ENCODE assay signal across 11 cellular contexts in genomic region chr11:34204396-34205279, GRCh38.
DNase-seq lines count a peak whose midpoint lies in the region; ATAC-seq, FAIRE-seq and TF ChIP-seq lines count a peak whose summit lies in the region.
"Had no signal": no experiment of that assay in that cellular context is flagged by ENCODE, and none has a peak within 500 bp of the region (broad histone marks: within the 10 kb centered on the region; RNA-seq: fewer than 3 reads in every experiment).

No MANE protein-coding gene starts in this region.

- no peaks in the 10 kb centered on the region for H3K36me3 ChIP-seq in H7 (replicated peaks; ENCODE audit: control insufficient read depth, insufficient read depth, low read length)
- H3K36me3 ChIP-seq: adrenal gland had no signal

- DNase-seq in A549 (ENCODE audit: low read depth in 1 of 2, low spot score in 1 of 2): peak; percentile 89 to 93
- peak; percentile 65 for DNase-seq in H7
- peak; percentile 30 for DNase-seq in RPMI7951 (ENCODE audit: low read depth)
- DNase-seq in glomerular visceral epithelial cell (ENCODE audit: extremely low spot score): peak; percentile 84
- no peak for DNase-seq in foreskin melanocyte
- no peak for DNase-seq in NCI-H2029 treated with DMSO at 0.1 percent for 48 hours (lab: John Stamatoyannopoulos, UW)
- no peak for DNase-seq in dorsolateral prefrontal cortex
- DNase-seq in NCI-H82 (lab: John Stamatoyannopoulos, UW): no peak
- DNase-seq: adrenal gland; NCI-H446; stimulated activated naive CD4-positive, alpha-beta T cell had no signal

- H3K4me1 ChIP-seq in A549: peaks cover 61% of the 10 kb centered on the region
- H3K4me1 ChIP-seq: adrenal gland had no signal

- TF ChIP-seq CTCF in A549 (IDR thresholded peaks at IDR 0.05) (no peak), dorsolateral prefrontal cortex (IDR thresholded peaks at IDR 0.05 in 54 of 56, conservative IDR thresholded peaks at IDR 0.05 in 2 of 56; ENCODE audit: low read depth in 1 of 56, partially characterized antibody in 56 of 56) (no peak)

- CTCF ChIA-PET in A549 (lab: Yijun Ruan, JAX): interaction anchor here (0.7 to 3.6 kb wide), 13 partner anchors 11 to 216 kb away, joined by 3 to 17 read pairs (median 3); no protein-coding TSS in a partner anchor

- WGBS in A549 (ENCODE audit: missing lambda C conversion rate): 50% methylated on average over 16 of the region's 19 CpGs

- H3K4me3 ChIP-seq in A549 (no peak overlapping the region), H7 (ENCODE audit: insufficient read depth, low read depth, low read length) (no peak overlapping the region), dorsolateral prefrontal cortex (no peak overlapping the region)
- H3K4me3 ChIP-seq: adrenal gland had no signal

- POLR2A ChIA-PET in A549 (lab: Yijun Ruan, JAX): interaction anchor here (0.6 to 1.4 kb wide), 3 partner anchors 10 to 153 kb away, joined by 6 to 7 read pairs (median 7); partner anchors contain the start of gene ABTB2

- ATAC-seq in A549: peak; percentile 94

- no peak; a peak in 1 of 5 replicates for TF ChIP-seq EP300 in A549 (IDR thresholded peaks at IDR 0.05)

- FAIRE-seq in A549 (lab: Jason Lieb, UNC): peak; percentile 68

- peak in 1 of 2 experiments; percentile 47; a peak in 3 of 5 replicates for TF ChIP-seq RAD21 in A549 (conservative IDR thresholded peaks at IDR 0.05 in 1 of 2, IDR thresholded peaks at IDR 0.05 in 1 of 2)

- H3K27me3 ChIP-seq in H7 (ENCODE audit: control insufficient read depth, insufficient read depth, low read length) (no peaks in the 10 kb centered on the region), dorsolateral prefrontal cortex (no peaks in the 10 kb centered on the region)
- H3K27me3 ChIP-seq: adrenal gland had no signal

- TF ChIP-seq POLR2A in A549 (IDR thresholded peaks at IDR 0.05; ENCODE audit: low read length): no peak

- no peaks in the 10 kb centered on the region for H3K9me3 ChIP-seq in A549
- H3K9me3 ChIP-seq: adrenal gland had no signal

- peak overlapping the region; percentile 67 for H3K4me2 ChIP-seq in A549

- H3K27ac ChIP-seq in A549 (peak overlapping the region; percentile 46 to 78), dorsolateral prefrontal cortex (no peak overlapping the region)
- H3K27ac ChIP-seq: adrenal gland had no signal

- intact Hi-C loops in dorsolateral prefrontal cortex (cut with DNase I): no loop called here

TF ChIP-seq in A549, 52 proteins besides CTCF, POLR2A, EP300 and RAD21:
- TF ChIP-seq CBX2 (IDR thresholded peaks at IDR 0.05; ENCODE audit: borderline replicate concordance, low read depth) (no peak), MAFK (IDR thresholded peaks at IDR 0.05; ENCODE audit: partially characterized antibody) (peak; percentile 89), SMC3 (IDR thresholded peaks at IDR 0.05) (peak; percentile 25; the same call in 1 of the 3 replicates), GATA3 (IDR thresholded peaks at IDR 0.05; ENCODE audit: borderline replicate concordance) (peak; percentile 80; the same call in 1 of the 2 replicates), JUNB (IDR thresholded peaks at IDR 0.05) (peak; percentile 89), ZSCAN20 (CRISPR knock-in tag; IDR thresholded peaks at IDR 0.05) (no peak), FOSL2 (IDR thresholded peaks at IDR 0.05) (peak; percentile 89), FOSL2 (CRISPR knock-in tag; IDR thresholded peaks at IDR 0.05) (peak; percentile 90), CEBPB (IDR thresholded peaks at IDR 0.05) (peak in 1 of 2 experiments; percentile 25; a peak in 1 of 4 replicates), MYC (IDR thresholded peaks at IDR 0.05; ENCODE audit: borderline replicate concordance, low read length) (0 out of 2 replicates have a peak, but pooled peaks have one; percentile 60), HDAC2 (IDR thresholded peaks at IDR 0.05) (no peak), EHMT2 (IDR thresholded peaks at IDR 0.05; ENCODE audit: low read depth) (no peak), JUN (IDR thresholded peaks at IDR 0.05) (peak; percentile 57 to 66; a peak in 2 of 5 replicates)
- TF ChIP-seq, protein P1, sequence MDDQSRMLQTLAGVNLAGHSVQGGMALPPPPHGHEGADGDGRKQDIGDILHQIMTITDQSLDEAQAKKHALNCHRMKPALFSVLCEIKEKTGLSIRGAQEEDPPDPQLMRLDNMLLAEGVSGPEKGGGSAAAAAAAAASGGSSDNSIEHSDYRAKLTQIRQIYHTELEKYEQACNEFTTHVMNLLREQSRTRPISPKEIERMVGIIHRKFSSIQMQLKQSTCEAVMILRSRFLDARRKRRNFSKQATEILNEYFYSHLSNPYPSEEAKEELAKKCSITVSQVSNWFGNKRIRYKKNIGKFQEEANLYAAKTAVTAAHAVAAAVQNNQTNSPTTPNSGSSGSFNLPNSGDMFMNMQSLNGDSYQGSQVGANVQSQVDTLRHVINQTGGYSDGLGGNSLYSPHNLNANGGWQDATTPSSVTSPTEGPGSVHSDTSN (IDR thresholded peaks at IDR 0.05): 0 out of 2 replicates have a peak, but pooled peaks have one; percentile 29
- TF ChIP-seq, protein P2, sequence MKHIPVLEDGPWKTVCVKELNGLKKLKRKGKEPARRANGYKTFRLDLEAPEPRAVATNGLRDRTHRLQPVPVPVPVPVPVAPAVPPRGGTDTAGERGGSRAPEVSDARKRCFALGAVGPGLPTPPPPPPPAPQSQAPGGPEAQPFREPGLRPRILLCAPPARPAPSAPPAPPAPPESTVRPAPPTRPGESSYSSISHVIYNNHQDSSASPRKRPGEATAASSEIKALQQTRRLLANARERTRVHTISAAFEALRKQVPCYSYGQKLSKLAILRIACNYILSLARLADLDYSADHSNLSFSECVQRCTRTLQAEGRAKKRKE (CRISPR knock-in tag; IDR thresholded peaks at IDR 0.05; ENCODE audit: low read depth): no peak; the same call in 1 of the 2 replicates
- TF ChIP-seq, protein P3, sequence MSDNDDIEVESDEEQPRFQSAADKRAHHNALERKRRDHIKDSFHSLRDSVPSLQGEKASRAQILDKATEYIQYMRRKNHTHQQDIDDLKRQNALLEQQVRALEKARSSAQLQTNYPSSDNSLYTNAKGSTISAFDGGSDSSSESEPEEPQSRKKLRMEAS (IDR thresholded peaks at IDR 0.05): peak; percentile 81
TF ChIP-seq in A549: peak in this region for 10.

Comparison
In these comparisons a context has a peak if more than half of its experiments do, and no peak if none do; other contexts are left out.
1. DNase-seq: peak in A549 (2 of 2), H7 (single experiment), RPMI7951 (single experiment) and glomerular visceral epithelial cell (single experiment); none in foreskin melanocyte (single experiment), NCI-H2029 treated with DMSO at 0.1 percent for 48 hours (single experiment), dorsolateral prefrontal cortex (0 of 10) and NCI-H82 (single experiment).
2. H3K27ac ChIP-seq: peak in A549 (2 of 2); none in dorsolateral prefrontal cortex (0 of 59).